15 cellular contexts compared by ENCODE assay signal in the genomic region with DNA sequence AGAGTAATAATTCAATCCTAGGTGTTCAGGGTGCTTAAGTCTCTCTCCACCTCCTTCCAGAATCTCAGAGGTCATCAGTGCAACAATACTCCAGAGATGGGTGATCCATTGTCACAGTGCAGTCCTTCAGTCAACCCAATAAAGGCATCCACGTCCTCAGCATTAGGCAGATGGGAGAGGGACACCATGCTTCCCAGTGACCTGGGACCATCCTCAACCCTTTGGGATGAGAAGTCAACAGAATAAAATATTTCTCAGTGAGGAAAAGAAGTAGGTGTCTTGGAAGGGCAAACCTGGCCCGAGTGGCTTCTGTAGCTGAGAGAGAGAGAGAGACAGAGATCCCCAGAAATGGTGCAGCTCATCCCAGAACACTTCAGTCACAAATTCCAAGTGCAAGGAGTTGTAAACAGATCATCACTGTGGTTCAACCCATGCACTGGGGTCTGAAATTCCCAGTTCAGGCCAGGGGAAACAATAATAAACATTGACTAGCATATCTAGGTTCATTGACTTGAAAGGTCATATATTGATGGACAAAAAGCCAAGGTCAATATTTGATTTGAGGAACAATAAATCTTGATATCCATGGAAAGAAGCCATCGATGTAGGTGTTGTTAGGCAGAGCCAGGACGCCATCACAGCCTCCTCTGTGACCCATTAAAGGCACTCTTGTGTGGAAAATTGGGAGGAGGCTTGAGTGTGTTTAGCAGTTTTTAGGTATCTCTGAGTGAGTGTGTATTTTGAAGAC.
DNase-seq lines count a peak whose midpoint lies in the region; ATAC-seq and TF ChIP-seq lines count a peak whose summit lies in the region.
"Had no signal": no experiment of that assay in that cellular context is flagged by ENCODE, and none has a peak within 500 bp of the region (broad histone marks: within the 10 kb centered on the region; RNA-seq: fewer than 3 reads in every experiment).

No MANE protein-coding gene starts in this region.

- no peaks in the 10 kb centered on the region for H3K27me3 ChIP-seq in prostate gland (replicated peaks; ENCODE audit: insufficient read depth)
- H3K27me3 ChIP-seq: BLaER1 had no signal

- no peak for TF ChIP-seq POLR2A in prostate gland (IDR thresholded peaks at IDR 0.05)

- H3K27ac ChIP-seq in C4-2B (peak overlapping the region; percentile 21; the same call in 1 of the 2 replicates), VCaP (peak overlapping the region; percentile 64), prostate gland (no peak overlapping the region)
- H3K27ac ChIP-seq: 22Rv1, BLaER1 had no signal

- no peaks in the 10 kb centered on the region for H3K9me3 ChIP-seq in prostate gland
- H3K9me3 ChIP-seq: BLaER1, HAP-1 had no signal

- TF ChIP-seq CTCF in C4-2B (conservative IDR thresholded peaks at IDR 0.05) (no peak), VCaP (conservative IDR thresholded peaks at IDR 0.05) (no peak), prostate gland (IDR thresholded peaks at IDR 0.05) (no peak)

- no peak for ATAC-seq in Right ventricle myocardium superior (ENCODE audit: poor library complexity)

- no peaks in the 10 kb centered on the region for H3K36me3 ChIP-seq in prostate gland
- H3K36me3 ChIP-seq: BLaER1, HAP-1 had no signal

- 66% methylated on average over 4 of the region's 4 CpGs for WGBS in prostate gland

- H3K4me3 ChIP-seq in prostate gland = no peak overlapping the region
- H3K4me3 ChIP-seq: BLaER1, HAP-1 had no signal

- DNase-seq in cardiac septum (ENCODE audit: low spot score) (peak; percentile 22), Right ventricle myocardium superior (no peak), prostate gland (ENCODE audit: low spot score) (no peak)
- no peak for DNase-seq in stimulated activated CD4-positive, alpha-beta T cell treated with anti-CD3 and anti-CD28 coated beads, Interleukin-4, amount 100 ng/mL, for 1 hour
- DNase-seq: Calu3; CD4-positive, alpha-beta T cell; CD8-positive, alpha-beta memory T cell; DMS79 treated with DMSO at 0.1 percent for 48 hours; GF-D8; GOT3 had no signal

- intact Hi-C loops in cardiac septum (cut with DNase I) (no loop called here), Right ventricle myocardium superior (cut with DNase I) (no loop called here), prostate gland (cut with DNase I) (no loop called here)

- H3K4me1 ChIP-seq in prostate gland (replicated peaks) = no peaks in the 10 kb centered on the region
- H3K4me1 ChIP-seq: BLaER1, HAP-1 had no signal

Comparison
In these comparisons a context has a peak if more than half of its experiments do, and no peak if none do; other contexts are left out.
1. H3K27ac ChIP-seq: peak in C4-2B (single experiment) and VCaP (single experiment); none in prostate gland (0 of 2).